In the genomic region with DNA sequence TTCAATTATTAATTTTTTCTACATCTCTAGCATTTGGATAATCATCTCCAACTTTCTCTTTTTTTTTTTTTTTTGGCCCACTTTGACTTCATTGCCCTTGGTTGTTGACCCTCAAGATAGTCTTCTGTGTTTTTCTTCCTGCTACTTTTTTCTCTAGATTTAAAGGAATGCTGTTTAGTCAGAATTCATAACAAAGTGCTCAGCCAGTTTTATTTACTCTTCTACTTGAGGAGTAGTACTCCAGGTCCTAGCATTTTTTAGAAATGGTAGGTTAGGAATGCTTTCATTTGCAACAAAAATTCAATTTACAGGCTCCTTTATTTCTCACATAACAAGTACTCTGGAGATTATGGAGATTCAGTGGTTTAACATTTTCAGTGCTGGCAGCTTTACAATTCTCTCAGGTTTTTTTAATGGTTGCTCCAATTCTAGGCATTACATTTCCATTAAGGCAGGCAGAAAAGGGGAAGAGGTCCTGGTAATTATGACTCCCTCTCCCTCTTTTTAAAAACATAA, we compare ENCODE assay signal across 1 cellular context.
TF ChIP-seq lines count a peak whose summit lies in the region.

No MANE protein-coding gene starts in this region.

TF ChIP-seq in WTC11, 78 proteins besides CTCF, POLR2A, EP300 and RAD21 (continued from another document):
- TF ChIP-seq, protein P1, sequence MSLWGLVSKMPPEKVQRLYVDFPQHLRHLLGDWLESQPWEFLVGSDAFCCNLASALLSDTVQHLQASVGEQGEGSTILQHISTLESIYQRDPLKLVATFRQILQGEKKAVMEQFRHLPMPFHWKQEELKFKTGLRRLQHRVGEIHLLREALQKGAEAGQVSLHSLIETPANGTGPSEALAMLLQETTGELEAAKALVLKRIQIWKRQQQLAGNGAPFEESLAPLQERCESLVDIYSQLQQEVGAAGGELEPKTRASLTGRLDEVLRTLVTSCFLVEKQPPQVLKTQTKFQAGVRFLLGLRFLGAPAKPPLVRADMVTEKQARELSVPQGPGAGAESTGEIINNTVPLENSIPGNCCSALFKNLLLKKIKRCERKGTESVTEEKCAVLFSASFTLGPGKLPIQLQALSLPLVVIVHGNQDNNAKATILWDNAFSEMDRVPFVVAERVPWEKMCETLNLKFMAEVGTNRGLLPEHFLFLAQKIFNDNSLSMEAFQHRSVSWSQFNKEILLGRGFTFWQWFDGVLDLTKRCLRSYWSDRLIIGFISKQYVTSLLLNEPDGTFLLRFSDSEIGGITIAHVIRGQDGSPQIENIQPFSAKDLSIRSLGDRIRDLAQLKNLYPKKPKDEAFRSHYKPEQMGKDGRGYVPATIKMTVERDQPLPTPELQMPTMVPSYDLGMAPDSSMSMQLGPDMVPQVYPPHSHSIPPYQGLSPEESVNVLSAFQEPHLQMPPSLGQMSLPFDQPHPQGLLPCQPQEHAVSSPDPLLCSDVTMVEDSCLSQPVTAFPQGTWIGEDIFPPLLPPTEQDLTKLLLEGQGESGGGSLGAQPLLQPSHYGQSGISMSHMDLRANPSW (CRISPR knock-in tag; conservative IDR thresholded peaks at IDR 0.05; ENCODE audit: low read depth): no peak
- TF ChIP-seq FOXJ3 (CRISPR knock-in tag; IDR thresholded peaks at IDR 0.05; ENCODE audit: borderline replicate concordance) (no peak), TEAD4 (CRISPR knock-in tag; IDR thresholded peaks at IDR 0.05) (no peak)
- TF ChIP-seq, protein P2, sequence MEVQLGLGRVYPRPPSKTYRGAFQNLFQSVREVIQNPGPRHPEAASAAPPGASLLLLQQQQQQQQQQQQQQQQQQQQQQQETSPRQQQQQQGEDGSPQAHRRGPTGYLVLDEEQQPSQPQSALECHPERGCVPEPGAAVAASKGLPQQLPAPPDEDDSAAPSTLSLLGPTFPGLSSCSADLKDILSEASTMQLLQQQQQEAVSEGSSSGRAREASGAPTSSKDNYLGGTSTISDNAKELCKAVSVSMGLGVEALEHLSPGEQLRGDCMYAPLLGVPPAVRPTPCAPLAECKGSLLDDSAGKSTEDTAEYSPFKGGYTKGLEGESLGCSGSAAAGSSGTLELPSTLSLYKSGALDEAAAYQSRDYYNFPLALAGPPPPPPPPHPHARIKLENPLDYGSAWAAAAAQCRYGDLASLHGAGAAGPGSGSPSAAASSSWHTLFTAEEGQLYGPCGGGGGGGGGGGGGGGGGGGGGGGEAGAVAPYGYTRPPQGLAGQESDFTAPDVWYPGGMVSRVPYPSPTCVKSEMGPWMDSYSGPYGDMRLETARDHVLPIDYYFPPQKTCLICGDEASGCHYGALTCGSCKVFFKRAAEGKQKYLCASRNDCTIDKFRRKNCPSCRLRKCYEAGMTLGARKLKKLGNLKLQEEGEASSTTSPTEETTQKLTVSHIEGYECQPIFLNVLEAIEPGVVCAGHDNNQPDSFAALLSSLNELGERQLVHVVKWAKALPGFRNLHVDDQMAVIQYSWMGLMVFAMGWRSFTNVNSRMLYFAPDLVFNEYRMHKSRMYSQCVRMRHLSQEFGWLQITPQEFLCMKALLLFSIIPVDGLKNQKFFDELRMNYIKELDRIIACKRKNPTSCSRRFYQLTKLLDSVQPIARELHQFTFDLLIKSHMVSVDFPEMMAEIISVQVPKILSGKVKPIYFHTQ (CRISPR knock-in tag; IDR thresholded peaks at IDR 0.05): no peak
